10 cellular contexts compared by ENCODE assay signal in genomic region chr1:153229076-153229829, GRCh38. TPM values are rescaled to one million over a fixed set of nuclear protein-coding genes. Genes with fewer than 3 reads are reported as not detected.
A peak's percentile ranks its signal among the peaks of the same experiment; 100 is the strongest.
DNase-seq lines count a peak whose midpoint lies in the region; ATAC-seq, FAIRE-seq and TF ChIP-seq lines count a peak whose summit lies in the region.
"Not testable (repeated sequence)": the region's sequence is repeated elsewhere in the genome, so short reads cannot be mapped to it uniquely, and the experiment has no call there.
"Had no signal": no experiment of that assay in that cellular context is flagged by ENCODE, and none has a peak within 500 bp of the region (broad histone marks: within the 10 kb centered on the region; RNA-seq: fewer than 3 reads in every experiment).

No MANE protein-coding gene starts in this region.

- not testable (repeated sequence) for H3K27ac ChIP-seq in astrocyte (ENCODE audit: low read depth, low read length); transverse colon

- not testable (repeated sequence) for H3K9me3 Mint-ChIP-seq in astrocyte (ENCODE audit: unreplicated experiment); natural killer cell treated with Interleukin-12 subunit alpha and Interleukin-12 subunit beta and Interleukin-15 and Interleukin-18, amount 100 ng/mL, for 72 hours

- not testable (repeated sequence) for H3K4me3 Mint-ChIP-seq in astrocyte (ENCODE audit: unreplicated experiment); natural killer cell treated with Interleukin-12 subunit alpha and Interleukin-12 subunit beta and Interleukin-15 and Interleukin-18, amount 100 ng/mL, for 72 hours

- 58 to 80% methylated on average over 3 to 12 of the region's 12 CpGs for WGBS in transverse colon (ENCODE audit: low coverage in 1 of 2), 2 donors

- H2AFZ ChIP-seq in astrocyte (ENCODE audit: low read depth, low read length): not testable (repeated sequence)

- intact Hi-C loops in transverse colon (cut with DNase I; ENCODE audit: low total_unique reads): loop anchor here (10.0 kb wide), 1 partner anchor 574 kb away; no protein-coding TSS in a partner anchor

- peak; percentile 39 for FAIRE-seq in astrocyte (lab: Jason Lieb, UNC)

- not testable (repeated sequence) for H3K79me2 ChIP-seq in astrocyte (ENCODE audit: insufficient read depth, low read length)

- H3K36me3 Mint-ChIP-seq in astrocyte (ENCODE audit: low read depth, unreplicated experiment); natural killer cell treated with Interleukin-12 subunit alpha and Interleukin-12 subunit beta and Interleukin-15 and Interleukin-18, amount 100 ng/mL, for 72 hours: not testable (repeated sequence)

- not testable (repeated sequence) for H3K27ac Mint-ChIP-seq in astrocyte (ENCODE audit: unreplicated experiment); natural killer cell treated with Interleukin-12 subunit alpha and Interleukin-12 subunit beta and Interleukin-15 and Interleukin-18, amount 100 ng/mL, for 72 hours

- H3K4me3 ChIP-seq in HFF-Myc (replicated peaks; ENCODE audit: low read depth, low read length); astrocyte (ENCODE audit: insufficient read depth, low read depth, low read length); foreskin fibroblast (ENCODE audit: low read depth in 1 of 2, low read length in 2 of 2); transverse colon: not testable (repeated sequence)

- H3K4me2 ChIP-seq in astrocyte (ENCODE audit: low read length): not testable (repeated sequence)

- not testable (repeated sequence) for H3K4me1 ChIP-seq in astrocyte (ENCODE audit: insufficient read depth, low read length); transverse colon

- H3K27me3 ChIP-seq in astrocyte (ENCODE audit: insufficient read depth, low read length); transverse colon: not testable (repeated sequence)

- DNase-seq in DMS 273 (lab: John Stamatoyannopoulos, UW; ENCODE audit: unreplicated experiment): peak; percentile 52
- not testable (repeated sequence) for DNase-seq in HFF-Myc (ENCODE audit: extremely low read depth, low read depth); astrocyte (ENCODE audit: low read depth); natural killer cell treated with Interleukin-12 subunit alpha and Interleukin-12 subunit beta and Interleukin-15 and Interleukin-18, amount 100 ng/mL, for 72 hours (ENCODE audit: low spot score); transverse colon
- peak; percentile 8 for DNase-seq in NCI-H2171 treated with DMSO at 0.1 percent for 48 hours (lab: John Stamatoyannopoulos, UW)
- DNase-seq in T-helper 9 cell: peak; percentile 3
- peak in 1 of 2 donors; percentile 3 for DNase-seq in foreskin fibroblast

- not testable (repeated sequence) for TF ChIP-seq EP300 in transverse colon (IDR thresholded peaks at IDR 0.05; ENCODE audit: low read depth)

- in situ Hi-C loops in transverse colon (cut with MboI; ENCODE audit: low pct_ligation_motif_present in 1 of 4, low pct_unique_long_range_greater_than_20kb in 1 of 4, low sequenced_read_pairs in 3 of 4): not testable (repeated sequence)

- TF ChIP-seq CTCF in HFF-Myc (IDR thresholded peaks at IDR 0.05; ENCODE audit: low read depth, low read length, missing control alignments) (peak; percentile 53), astrocyte (IDR thresholded peaks at IDR 0.05; ENCODE audit: insufficient read depth, low read depth, low read length) (peak; percentile 36), foreskin fibroblast (IDR thresholded peaks at IDR 0.05; ENCODE audit: low read depth, low read length) (peak; percentile 42), transverse colon (IDR thresholded peaks at IDR 0.05) (peak in 3 of 5 experiments; percentile 15 to 39 (median 34))

- peak; percentile 25 to 55 for ATAC-seq in natural killer cell treated with Interleukin-12 subunit alpha and Interleukin-12 subunit beta and Interleukin-15 and Interleukin-18, amount 100 ng/mL, for 72 hours

- H3K9me3 ChIP-seq in astrocyte (ENCODE audit: insufficient read depth, low read depth, low read length); transverse colon: not testable (repeated sequence)

- not testable (repeated sequence) for H3K9ac ChIP-seq in astrocyte (ENCODE audit: low read length)

- not testable (repeated sequence) for TF ChIP-seq POLR2A in transverse colon (IDR thresholded peaks at IDR 0.05)

- not testable (repeated sequence) for H3K4me1 Mint-ChIP-seq in astrocyte (ENCODE audit: low read depth, unreplicated experiment); natural killer cell treated with Interleukin-12 subunit alpha and Interleukin-12 subunit beta and Interleukin-15 and Interleukin-18, amount 100 ng/mL, for 72 hours (ENCODE audit: low read depth in 2 of 2)

- H3K36me3 ChIP-seq in astrocyte (ENCODE audit: insufficient read depth, low read length); transverse colon: not testable (repeated sequence)

- H4K20me1 ChIP-seq in astrocyte (ENCODE audit: insufficient read depth, low read length): not testable (repeated sequence)

- not testable (repeated sequence) for H3K27me3 Mint-ChIP-seq in astrocyte (ENCODE audit: low read depth, unreplicated experiment)
- peaks cover 14 to 21% of the 10 kb centered on the region in 2 donors for H3K27me3 Mint-ChIP-seq in natural killer cell treated with Interleukin-12 subunit alpha and Interleukin-12 subunit beta and Interleukin-15 and Interleukin-18, amount 100 ng/mL, for 72 hours

RNA-seq across cellular contexts. Expression of gene PRR9, which starts 11.9 kb away (rescaled TPM):
- total RNA-seq in astrocyte: 0.52 and 0.55 TPM in 2 replicates
- not detected for total RNA-seq in natural killer cell treated with Interleukin-12 subunit alpha and Interleukin-12 subunit beta and Interleukin-15 and Interleukin-18, amount 100 ng/mL, for 72 hours
- not detected for total RNA-seq in transverse colon
- total RNA-seq: subcutaneous adipose tissue, T-cell had no signal

RNA-seq across cellular contexts. Expression of gene LELP1, which starts 26.0 kb away (rescaled TPM):
- total RNA-seq in astrocyte (not detected in 2 replicates), transverse colon (not detected)
- total RNA-seq in natural killer cell treated with Interleukin-12 subunit alpha and Interleukin-12 subunit beta and Interleukin-15 and Interleukin-18, amount 100 ng/mL, for 72 hours: not detected
- total RNA-seq: subcutaneous adipose tissue, T-cell had no signal

RNA-seq across cellular contexts. Expression of gene LORICRIN, which starts 30.2 kb away (rescaled TPM):
- total RNA-seq in astrocyte (not detected in 2 replicates), transverse colon (not detected)
- total RNA-seq in natural killer cell treated with Interleukin-12 subunit alpha and Interleukin-12 subunit beta and Interleukin-15 and Interleukin-18, amount 100 ng/mL, for 72 hours: not detected
- total RNA-seq: subcutaneous adipose tissue had no signal
